ENCODE assay signal across 8 cellular contexts in genomic region chr17:21275047-21275578, GRCh38. TPM values are rescaled to one million over a fixed set of nuclear protein-coding genes. Genes with fewer than 3 reads are reported as not detected.
DNase-seq lines count a peak whose midpoint lies in the region; ATAC-seq and TF ChIP-seq lines count a peak whose summit lies in the region.

No MANE protein-coding gene starts in this region.

- H3K27me3 ChIP-seq in OCI-LY1 (ENCODE audit: insufficient read depth, low read length) (no peaks in the 10 kb centered on the region), parathyroid adenoma (ENCODE audit: control insufficient read depth, insufficient read depth, low read length) (no peaks in the 10 kb centered on the region)

- peaks cover 42% of the 10 kb centered on the region for H3K4me1 Mint-ChIP-seq in activated naive CD4-positive, alpha-beta T cell treated with anti-CD3 and anti-CD28 coated beads, Interleukin-2, amount 50 U/mL, for 24 hours

- no peaks in the 10 kb centered on the region for H3K27me3 Mint-ChIP-seq in activated naive CD4-positive, alpha-beta T cell treated with anti-CD3 and anti-CD28 coated beads, Interleukin-2, amount 50 U/mL, for 24 hours

- H3K4me1 ChIP-seq in OCI-LY1 (ENCODE audit: insufficient read depth, low read length, severe bottlenecking) (peaks cover 43% of the 10 kb centered on the region), parathyroid adenoma (peaks cover 10% of the 10 kb centered on the region)

- no peaks in the 10 kb centered on the region for H3K79me2 ChIP-seq in OCI-LY1 (ENCODE audit: insufficient read depth, low read length)
- H3K79me2 ChIP-seq in parathyroid adenoma = peaks cover 2% of the 10 kb centered on the region

- peak overlapping the region; percentile 92 for H3K4me2 ChIP-seq in OCI-LY1 (ENCODE audit: low read length)
- H3K4me2 ChIP-seq in parathyroid adenoma (ENCODE audit: low read length) = peak overlapping the region; percentile 77

- no peak for TF ChIP-seq POLR2A in erythroblast (IDR thresholded peaks at IDR 0.05; ENCODE audit: low read length)

- H3K9ac ChIP-seq in OCI-LY1 (ENCODE audit: low read length) = peak overlapping the region; percentile 85
- H3K9ac ChIP-seq in parathyroid adenoma = peak overlapping the region; percentile 64

- no peak for DNase-seq in activated naive CD4-positive, alpha-beta T cell treated with anti-CD3 and anti-CD28 coated beads, Interleukin-2, amount 50 U/mL, for 72 hours (ENCODE audit: low spot score in 2 of 2)
- DNase-seq in epidermal melanocyte (ENCODE audit: insufficient read length, low spot score) (peak; percentile 62), erythroblast (lab: John Stamatoyannopoulos, UW) (no peak)

- H4K20me1 ChIP-seq in OCI-LY1 (ENCODE audit: insufficient read depth, low read length) = no peaks in the 10 kb centered on the region

- no peaks in the 10 kb centered on the region for H3F3A ChIP-seq in OCI-LY1 (ENCODE audit: insufficient read depth, low read length)

- H3K36me3 Mint-ChIP-seq in activated naive CD4-positive, alpha-beta T cell treated with anti-CD3 and anti-CD28 coated beads, Interleukin-2, amount 50 U/mL, for 24 hours = no peaks in the 10 kb centered on the region
- no peaks in the 10 kb centered on the region for H3K36me3 Mint-ChIP-seq in activated naive CD4-positive, alpha-beta T cell treated with anti-CD3 and anti-CD28 coated beads, Interleukin-2, amount 50 U/mL, for 72 hours

- H3K9me3 ChIP-seq in OCI-LY1 (ENCODE audit: low read length) = no peaks in the 10 kb centered on the region
- H3K9me3 ChIP-seq in parathyroid adenoma (ENCODE audit: control insufficient read depth, low read length) = no peaks in the 10 kb centered on the region

- no peak overlapping the region for H2AFZ ChIP-seq in OCI-LY1 (ENCODE audit: low read length)
- H2AFZ ChIP-seq in parathyroid adenoma = peak overlapping the region; percentile 94

- H3K27ac Mint-ChIP-seq in activated naive CD4-positive, alpha-beta T cell treated with anti-CD3 and anti-CD28 coated beads, Interleukin-2, amount 50 U/mL, for 24 hours = peak overlapping the region; percentile 80
- peak overlapping the region in 1 of 2 donors; percentile 50 for H3K27ac Mint-ChIP-seq in activated naive CD4-positive, alpha-beta T cell treated with anti-CD3 and anti-CD28 coated beads, Interleukin-2, amount 50 U/mL, for 72 hours

- H3K36me3 ChIP-seq in OCI-LY1 (ENCODE audit: insufficient read depth, low read length) (no peaks in the 10 kb centered on the region), parathyroid adenoma (ENCODE audit: control insufficient read depth, insufficient read depth, low read length) (no peaks in the 10 kb centered on the region)

- H3K4me3 ChIP-seq in OCI-LY1 (ENCODE audit: low read depth, low read length, poor library complexity, severe bottlenecking) (peak overlapping the region; percentile 68), parathyroid adenoma (ENCODE audit: low read depth, low read length) (peak overlapping the region; percentile 69)

- TF ChIP-seq CTCF in OCI-LY1 (IDR thresholded peaks at IDR 0.05; ENCODE audit: low read length) = no peak
- no peak for TF ChIP-seq CTCF in parathyroid adenoma (IDR thresholded peaks at IDR 0.05)

- no peaks in the 10 kb centered on the region for H3K9me3 Mint-ChIP-seq in activated naive CD4-positive, alpha-beta T cell treated with anti-CD3 and anti-CD28 coated beads, Interleukin-2, amount 50 U/mL, for 24 hours
- no peaks in the 10 kb centered on the region for H3K9me3 Mint-ChIP-seq in activated naive CD4-positive, alpha-beta T cell treated with anti-CD3 and anti-CD28 coated beads, Interleukin-2, amount 50 U/mL, for 72 hours

- peak overlapping the region; percentile 96 for H3K4me3 Mint-ChIP-seq in activated naive CD4-positive, alpha-beta T cell treated with anti-CD3 and anti-CD28 coated beads, Interleukin-2, amount 50 U/mL, for 24 hours

- no peaks in the 10 kb centered on the region for H3K9me2 ChIP-seq in OCI-LY1 (ENCODE audit: low read depth, low read length)

- H3K27ac ChIP-seq in OCI-LY1 (ENCODE audit: low read depth, low read length, poor library complexity, severe bottlenecking) = no peak overlapping the region
- no peak overlapping the region for H3K27ac ChIP-seq in parathyroid adenoma

- ATAC-seq in activated naive CD4-positive, alpha-beta T cell treated with anti-CD3 and anti-CD28 coated beads, Interleukin-2, amount 50 U/mL, for 72 hours = no peak
- ATAC-seq in HG02642 (IDR thresholded peaks at IDR 0.05; ENCODE audit: poor library complexity, unreplicated experiment) (no peak), GM19023 (IDR thresholded peaks at IDR 0.05; ENCODE audit: unreplicated experiment) (no peak)

RNA-seq across cellular contexts. Expression of gene MAP2K3, which starts 9.4 kb away (rescaled TPM):
- 100 to 1,000 TPM; 101 to 130 TPM for total RNA-seq in activated naive CD4-positive, alpha-beta T cell treated with anti-CD3 and anti-CD28 coated beads, Interleukin-2, amount 50 U/mL, for 72 hours

RNA-seq across cellular contexts. Expression of gene NATD1, which starts 21.9 kb away (rescaled TPM):
- 1 to 10 TPM; 2.6 to 2.9 TPM for total RNA-seq in activated naive CD4-positive, alpha-beta T cell treated with anti-CD3 and anti-CD28 coated beads, Interleukin-2, amount 50 U/mL, for 72 hours
